11 cellular contexts compared by ENCODE assay signal in the genomic region with DNA sequence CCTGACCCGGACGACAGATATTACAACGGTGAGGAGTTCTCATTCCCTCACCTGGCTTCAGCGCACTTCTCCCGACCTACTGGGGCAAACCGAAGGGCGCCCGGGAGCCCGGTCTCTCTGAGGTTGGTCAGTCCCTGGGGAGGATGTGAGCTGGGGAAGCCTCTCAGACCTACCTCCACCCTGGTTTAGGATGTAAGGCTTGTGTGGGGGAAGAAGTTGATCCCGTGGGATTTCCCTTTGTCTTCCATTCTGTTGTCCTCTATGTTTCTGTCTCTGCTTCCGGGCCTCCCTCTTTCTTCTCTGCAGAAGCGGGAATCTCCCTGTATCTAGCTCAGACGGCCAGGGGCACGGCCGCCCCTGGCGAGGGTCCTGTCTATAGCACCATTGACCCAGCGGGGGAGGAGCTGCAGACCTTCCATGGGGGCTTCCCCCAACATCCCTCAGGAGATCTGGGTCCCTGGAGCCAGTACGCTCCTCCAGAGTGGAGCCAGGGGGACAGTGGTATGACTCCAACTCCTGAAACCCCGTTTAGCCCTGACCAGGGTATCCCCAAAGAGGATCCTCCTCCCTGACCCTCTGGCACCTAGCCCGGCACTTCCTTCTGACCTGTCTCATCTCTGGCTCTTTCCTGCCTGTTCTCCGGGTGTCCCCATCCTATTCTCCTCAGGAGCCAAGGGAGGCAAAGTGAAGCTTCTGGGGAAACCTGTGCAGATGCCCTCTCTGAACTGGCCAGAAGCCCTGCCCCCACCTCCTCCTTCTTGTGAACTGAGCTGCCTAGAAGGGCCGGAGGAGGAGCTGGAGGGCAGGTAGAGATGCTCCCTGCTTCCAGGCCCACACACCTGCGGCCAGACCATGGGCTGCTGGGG. TPM values are rescaled to one million over a fixed set of nuclear protein-coding genes. Genes with fewer than 3 reads are reported as not detected.
DNase-seq lines count a peak whose midpoint lies in the region; ATAC-seq, FAIRE-seq and TF ChIP-seq lines count a peak whose summit lies in the region.
"Had no signal": no experiment of that assay in that cellular context is flagged by ENCODE, and none has a peak within 500 bp of the region (broad histone marks: within the 10 kb centered on the region; RNA-seq: fewer than 3 reads in every experiment).

No MANE protein-coding gene starts in this region.

- H3K27ac Mint-ChIP-seq in activated CD4-positive, alpha-beta T cell treated with anti-CD3 and anti-CD28 coated beads for 36 hours, result peak overlapping the region; percentile 58

- CTCF ChIA-PET in activated CD4-positive, alpha-beta T cell treated with anti-CD3 and anti-CD28 coated beads for 36 hours (lab: Charles Lee), result interaction anchor here (0.9 to 1.0 kb wide), 3 partner anchors 12 to 140 kb away, joined by 3 to 5 read pairs (median 3); no protein-coding TSS in a partner anchor

- no peak for ATAC-seq in activated CD4-positive, alpha-beta T cell treated with anti-CD3 and anti-CD28 coated beads for 36 hours
- ATAC-seq: A549 had no signal

- peak overlapping the region; percentile 69 for H3K4me3 ChIP-seq in ascending aorta
- H3K4me3 ChIP-seq in keratinocyte (ENCODE audit: control insufficient read depth in 2 of 3, extremely low read depth in 1 of 3, insufficient read depth in 2 of 3, low read depth in 1 of 3, low read length in 3 of 3), result peak overlapping the region in 1 of 3 experiments; percentile 77
- H3K4me3 ChIP-seq in subcutaneous abdominal adipose tissue (ENCODE audit: low read depth in 1 of 5, low read length in 5 of 5), result peak overlapping the region in 3 of 5 donors; percentile 22 to 77 (median 74)
- H3K4me3 ChIP-seq: A549 had no signal

- no peaks in the 10 kb centered on the region for H3K9me1 ChIP-seq in keratinocyte (ENCODE audit: control insufficient read depth, extremely low read depth, insufficient read depth, low read length)

- no peaks in the 10 kb centered on the region for H3K79me2 ChIP-seq in keratinocyte (ENCODE audit: control insufficient read depth, insufficient read depth, low read length)

- TF ChIP-seq CTCF in ascending aorta (IDR thresholded peaks at IDR 0.05), result no peak
- TF ChIP-seq CTCF in keratinocyte (optimal IDR thresholded peaks at IDR 0.05 in 1 of 3, IDR thresholded peaks at IDR 0.05 in 1 of 3, conservative IDR thresholded peaks at IDR 0.05 in 1 of 3; ENCODE audit: extremely low read depth in 1 of 3, insufficient read depth in 2 of 3, low read length in 3 of 3), result no peak

- H3K27me3 ChIP-seq in ascending aorta (no peaks in the 10 kb centered on the region), keratinocyte (ENCODE audit: control insufficient read depth, extremely low read depth, insufficient read depth, low read length) (peaks cover 17% of the 10 kb centered on the region), subcutaneous abdominal adipose tissue (ENCODE audit: control insufficient read depth in 5 of 5, insufficient read depth in 4 of 5, low read length in 5 of 5) (peaks cover 7 to 12% (median 10%) of the 10 kb centered on the region in 5 donors)

- H2AFZ ChIP-seq in keratinocyte (ENCODE audit: control insufficient read depth, low read length), result no peak overlapping the region

- H3K9me3 ChIP-seq in ascending aorta, result no peaks in the 10 kb centered on the region
- H3K9me3 ChIP-seq in keratinocyte (ENCODE audit: control insufficient read depth, low read depth, low read length), result no peaks in the 10 kb centered on the region
- no peaks in the 10 kb centered on the region for H3K9me3 ChIP-seq in subcutaneous abdominal adipose tissue (ENCODE audit: control insufficient read depth in 5 of 5, low read length in 5 of 5)
- H3K9me3 ChIP-seq: A549 had no signal

- FAIRE-seq in keratinocyte (lab: Jason Lieb, UNC), result no peak
- FAIRE-seq: A549 had no signal

- POLR2A ChIA-PET in activated CD4-positive, alpha-beta T cell treated with anti-CD3 and anti-CD28 coated beads for 36 hours (lab: Charles Lee), result interaction anchor here (0.7 kb wide), 1 partner anchor 9 kb away, joined by 3 read pairs; no protein-coding TSS in a partner anchor

- H3K4me1 ChIP-seq in ascending aorta (peaks cover 3 to 7% of the 10 kb centered on the region in 2 donors), keratinocyte (ENCODE audit: control insufficient read depth, extremely low read depth, insufficient read depth, low read length) (peaks cover 15% of the 10 kb centered on the region), subcutaneous abdominal adipose tissue (ENCODE audit: control insufficient read depth in 5 of 5, insufficient read depth in 5 of 5, low read length in 5 of 5) (peaks cover 6 to 62% (median 40%) of the 10 kb centered on the region in 5 donors)

- intact Hi-C loops in activated CD4-positive, alpha-beta T cell treated with anti-CD3 and anti-CD28 coated beads for 36 hours (cut with DNase I, micrococcal nuclease), result loop anchor here (2.0 to 10.0 kb wide), 4 partner anchors 43 to 1009 kb away; a partner anchor contains a TSS
- intact Hi-C loops in ascending aorta (cut with DNase I), result loop anchor here (2.0 to 5.0 kb wide), 2 partner anchors 74 to 205 kb away; a partner anchor contains a TSS

- H3K9me3 Mint-ChIP-seq in activated CD4-positive, alpha-beta T cell treated with anti-CD3 and anti-CD28 coated beads for 36 hours (ENCODE audit: low read depth), result no peaks in the 10 kb centered on the region

- no peaks in the 10 kb centered on the region for H4K20me1 ChIP-seq in keratinocyte (ENCODE audit: control insufficient read depth, extremely low read depth, insufficient read depth, low read length)

- peaks cover 14% of the 10 kb centered on the region for H3K27me3 Mint-ChIP-seq in activated CD4-positive, alpha-beta T cell treated with anti-CD3 and anti-CD28 coated beads for 36 hours

- H3K27ac ChIP-seq in ascending aorta (no peak overlapping the region), keratinocyte (ENCODE audit: control insufficient read depth, insufficient read depth, low read length) (no peak overlapping the region), subcutaneous abdominal adipose tissue (ENCODE audit: low read depth, low read length) (peak overlapping the region; percentile 91)

- dilution Hi-C loops in keratinocyte (cut with MboI; ENCODE audit: extremely low pct_ligation_motif_present, low sequenced_read_pairs), result no loop called here

- H3K9ac ChIP-seq in keratinocyte (ENCODE audit: control insufficient read depth, extremely low read depth, insufficient read depth, low read length) (no peak overlapping the region), subcutaneous abdominal adipose tissue (ENCODE audit: low read length in 5 of 5) (peak overlapping the region in 1 of 5 donors; percentile 26)

- peaks cover 2% of the 10 kb centered on the region for H3K36me3 Mint-ChIP-seq in activated CD4-positive, alpha-beta T cell treated with anti-CD3 and anti-CD28 coated beads for 36 hours (ENCODE audit: low read depth)

- H3K36me3 ChIP-seq in ascending aorta (no peaks in the 10 kb centered on the region), keratinocyte (ENCODE audit: control insufficient read depth in 2 of 2, extremely low read depth in 1 of 2, insufficient read depth in 2 of 2, low read length in 2 of 2) (peaks cover 0 to 1% of the 10 kb centered on the region in 2 experiments), subcutaneous abdominal adipose tissue (ENCODE audit: control insufficient read depth in 5 of 5, insufficient read depth in 5 of 5, low read length in 5 of 5) (no peaks in the 10 kb centered on the region)

- H3K4me3 Mint-ChIP-seq in activated CD4-positive, alpha-beta T cell treated with anti-CD3 and anti-CD28 coated beads for 36 hours, result peak overlapping the region; percentile 77

- peak overlapping the region; percentile 90 for H3K4me2 ChIP-seq in keratinocyte (ENCODE audit: control insufficient read depth, extremely low read depth, insufficient read depth, low read depth, low read length)

- no peak for DNase-seq in activated CD4-positive, alpha-beta T cell treated with anti-CD3 and anti-CD28 coated beads for 36 hours
- DNase-seq in activated CD4-positive, alpha-beta T cell treated with anti-CD3 and anti-CD28 coated beads for 4 hours, result no peak
- DNase-seq in ascending aorta (ENCODE audit: low spot score in 2 of 2), result peak in 1 of 2 donors; percentile 63
- no peak for DNase-seq in keratinocyte (ENCODE audit: low read depth, low spot score)
- no peak for DNase-seq in SW480 (ENCODE audit: low spot score)
- no peak for DNase-seq in HK-2 (ENCODE audit: unreplicated experiment)
- no peak for DNase-seq in SHP77 (lab: John Stamatoyannopoulos, UW)
- DNase-seq: NCI-H524 treated with DMSO at 0.1 percent for 48 hours had no signal

- H3K4me1 Mint-ChIP-seq in activated CD4-positive, alpha-beta T cell treated with anti-CD3 and anti-CD28 coated beads for 36 hours, result peaks cover 16% of the 10 kb centered on the region

RNA-seq across cellular contexts. Expression of a gene that starts 12.6 kb away (rescaled TPM):
- 10 to 100 TPM; 21.9 to 26.1 TPM for total RNA-seq in activated CD4-positive, alpha-beta T cell treated with anti-CD3 and anti-CD28 coated beads for 36 hours
- 37.5 TPM for total RNA-seq in ascending aorta
- polyA plus RNA-seq in keratinocyte, result 13.6 to 19.2 TPM (median 17.0 TPM) in 3 replicates
- 2.3 TPM for polyA plus RNA-seq in keratinocyte (2011; ENCODE audit: low read depth)
- polyA plus RNA-seq in keratinocyte (2011; cell fraction: cytosol; rRNA removed), result 8.8 and 15.7 TPM in 2 replicates
- polyA plus RNA-seq in keratinocyte (2011; cell fraction: nucleus; rRNA removed), result 58.3 and 79.9 TPM in 2 replicates
- 10.8 and 19.8 TPM in 2 replicates for polyA plus RNA-seq in keratinocyte (2012; ENCODE audit: low replicate concordance)
- 5.2 to 16.2 TPM (median 8.2 TPM) in 3 replicates for polyA minus RNA-seq in keratinocyte
- polyA minus RNA-seq in keratinocyte (2011; cell fraction: cytosol; rRNA and poly(A)+ RNA removed), result 7.7 TPM
- 10.5 and 15.3 TPM in 2 replicates for polyA minus RNA-seq in keratinocyte (2011; cell fraction: nucleus; rRNA and poly(A)+ RNA removed)

RNA-seq across cellular contexts. Expression of a gene that starts 19.8 kb away (rescaled TPM):
- not detected for total RNA-seq in activated CD4-positive, alpha-beta T cell treated with anti-CD3 and anti-CD28 coated beads for 36 hours
- 51.5 TPM for total RNA-seq in ascending aorta
- polyA plus RNA-seq in keratinocyte, result 0.94 to 2.3 TPM (median 0.98 TPM) in 3 replicates
- polyA plus RNA-seq in keratinocyte (2011; ENCODE audit: low read depth), result 1.2 TPM
- 1.1 and 1.7 TPM in 2 replicates for polyA plus RNA-seq in keratinocyte (2011; cell fraction: cytosol; rRNA removed)
- polyA plus RNA-seq in keratinocyte (2011; cell fraction: nucleus; rRNA removed), result 2.6 and 2.8 TPM in 2 replicates
- 1.4 and 7.1 TPM in 2 replicates for polyA plus RNA-seq in keratinocyte (2012; ENCODE audit: low replicate concordance)
- 2.0 to 8.8 TPM (median 2.2 TPM) in 3 replicates for polyA minus RNA-seq in keratinocyte
- polyA minus RNA-seq in keratinocyte (2011; cell fraction: cytosol; rRNA and poly(A)+ RNA removed), result 4.0 TPM
- polyA minus RNA-seq in keratinocyte (2011; cell fraction: nucleus; rRNA and poly(A)+ RNA removed), result 2.0 and 3.3 TPM in 2 replicates
- polyA plus RNA-seq: A549 had no signal

RNA-seq across cellular contexts. Expression of a gene that starts 41.2 kb away (rescaled TPM):
- not detected for total RNA-seq in activated CD4-positive, alpha-beta T cell treated with anti-CD3 and anti-CD28 coated beads for 36 hours
- not detected for total RNA-seq in ascending aorta
- polyA plus RNA-seq in keratinocyte, result not detected in 3 replicates
- polyA plus RNA-seq in keratinocyte (2011; ENCODE audit: low read depth), result not detected
- polyA plus RNA-seq in keratinocyte (2011; cell fraction: cytosol; rRNA removed), result not detected in 2 replicates
- polyA plus RNA-seq in keratinocyte (2011; cell fraction: nucleus; rRNA removed), result not detected in 2 replicates
- not detected in 2 replicates for polyA plus RNA-seq in keratinocyte (2012; ENCODE audit: low replicate concordance)
- polyA minus RNA-seq in keratinocyte, result not detected in 3 replicates
- not detected for polyA minus RNA-seq in keratinocyte (2011; cell fraction: cytosol; rRNA and poly(A)+ RNA removed)
- polyA minus RNA-seq in keratinocyte (2011; cell fraction: nucleus; rRNA and poly(A)+ RNA removed), result not detected in 2 replicates
- total RNA-seq: liver had no signal
- polyA plus RNA-seq: A549 had no signal

RNA-seq across cellular contexts. Expression of a gene that starts 58.0 kb away (rescaled TPM):
- not detected for total RNA-seq in activated CD4-positive, alpha-beta T cell treated with anti-CD3 and anti-CD28 coated beads for 36 hours
- not detected for total RNA-seq in ascending aorta
- not detected in 3 replicates for polyA plus RNA-seq in keratinocyte
- polyA plus RNA-seq in keratinocyte (2011; ENCODE audit: low read depth), result not detected
- polyA plus RNA-seq in keratinocyte (2011; cell fraction: cytosol; rRNA removed), result not detected in 2 replicates
- polyA plus RNA-seq in keratinocyte (2011; cell fraction: nucleus; rRNA removed), result 0.03 TPM in 1 of 2 replicates, not detected in the other
- polyA plus RNA-seq in keratinocyte (2012; ENCODE audit: low replicate concordance), result not detected in 2 replicates
- polyA minus RNA-seq in keratinocyte, result 0.16 TPM in 1 of 3 replicates, not detected in the others
- not detected for polyA minus RNA-seq in keratinocyte (2011; cell fraction: cytosol; rRNA and poly(A)+ RNA removed)
- polyA minus RNA-seq in keratinocyte (2011; cell fraction: nucleus; rRNA and poly(A)+ RNA removed), result not detected in 2 replicates
- polyA plus RNA-seq: A549 had no signal

Comparison
In these comparisons a context has a peak if more than half of its experiments do, and no peak if none do; other contexts are left out.
1. RNA of a gene that starts 19.8 kb away (total RNA-seq): 51.5 TPM in ascending aorta (single experiment); not detected in activated CD4-positive, alpha-beta T cell treated with anti-CD3 and anti-CD28 coated beads for 36 hours; every median in the first group is over 10 times any median in the second.